Comparison of ENCODE assay signal across 26 cellular contexts in genomic region chr17:13631541-13631940, GRCh38. TPM values are rescaled to one million over a fixed set of nuclear protein-coding genes. Genes with fewer than 3 reads are reported as not detected.
DNase-seq lines count a peak whose midpoint lies in the region; ATAC-seq and TF ChIP-seq lines count a peak whose summit lies in the region.
"Had no signal": no experiment of that assay in that cellular context is flagged by ENCODE, and none has a peak within 500 bp of the region (broad histone marks: within the 10 kb centered on the region; RNA-seq: fewer than 3 reads in every experiment).

No MANE protein-coding gene starts in this region.

- TF ChIP-seq CTCF in mammary epithelial cell (conservative IDR thresholded peaks at IDR 0.05 in 1 of 2, IDR thresholded peaks at IDR 0.05 in 1 of 2; ENCODE audit: extremely low read depth in 1 of 2, insufficient read depth in 1 of 2, low read depth in 1 of 2, low read length in 2 of 2) = no peak
- TF ChIP-seq CTCF in GM13976 (IDR thresholded peaks at IDR 0.05; ENCODE audit: borderline replicate concordance, control extremely low read depth, extremely low read depth, insufficient read depth, missing control alignments) = no peak

- no peak overlapping the region for H2AK5ac ChIP-seq in mesendoderm (ENCODE audit: low read length)

- intact Hi-C loops in mammary epithelial cell (cut with micrococcal nuclease) = no loop called here

- H3K4me1 ChIP-seq in GM23248 (ENCODE audit: insufficient read depth) (peaks cover 12% of the 10 kb centered on the region), mammary epithelial cell (ENCODE audit: insufficient read depth, low read length) (no peaks in the 10 kb centered on the region), mesendoderm (ENCODE audit: control insufficient read depth, low read depth, low read length) (no peaks in the 10 kb centered on the region)
- H3K4me1 ChIP-seq: BE2C had no signal

- no peak overlapping the region for H2AFZ ChIP-seq in GM23248
- no peak overlapping the region for H2AFZ ChIP-seq in mammary epithelial cell (ENCODE audit: low read depth, low read length)

- H3K9me3 ChIP-seq in GM23248 (ENCODE audit: low read depth) = no peaks in the 10 kb centered on the region
- no peaks in the 10 kb centered on the region for H3K9me3 ChIP-seq in mammary epithelial cell (replicated peaks; ENCODE audit: insufficient read depth, low read length)
- H3K9me3 ChIP-seq: BE2C had no signal

- peaks cover 5% of the 10 kb centered on the region for H3K27me3 Mint-ChIP-seq in activated naive CD8-positive, alpha-beta T cell treated with anti-CD3 and anti-CD28 coated beads, Interleukin-2, amount 50 U/mL, for 24 hours
- H3K27me3 Mint-ChIP-seq in T-helper 2 cell treated with Interferon-gamma antibody and Interleukin-4, amounts not matched to agents 5 μg/mL and 100 μg/mL, for 36 hours (ENCODE audit: low read depth) = peaks cover 5% of the 10 kb centered on the region

- H3F3A ChIP-seq in GM23248 (ENCODE audit: insufficient read depth) = no peaks in the 10 kb centered on the region

- no peak overlapping the region for H2BK15ac ChIP-seq in mesendoderm (replicated peaks; ENCODE audit: low read depth)

- WGBS in GM23248 (ENCODE audit: low coverage in 1 of 2, low lambda C conversion rate in 2 of 2, missing lambda C conversion rate in 2 of 2), 2 experiments = 91 to 100% methylated on average over 2 of the region's 2 CpGs
- WGBS in mammary epithelial cell (ENCODE audit: low coverage, missing lambda C conversion rate) = 28% methylated on average over 2 of the region's 2 CpGs
- no CpG with 5 or more reads among the region's 2 CpGs for WGBS in mesendoderm (ENCODE audit: extremely low coverage, insufficient coverage, low lambda C conversion rate)

- no peak overlapping the region for H3K4me3 Mint-ChIP-seq in activated naive CD8-positive, alpha-beta T cell treated with anti-CD3 and anti-CD28 coated beads, Interleukin-2, amount 50 U/mL, for 24 hours
- H3K4me3 Mint-ChIP-seq in T-helper 2 cell treated with Interferon-gamma antibody and Interleukin-4, amounts not matched to agents 5 μg/mL and 100 μg/mL, for 36 hours = no peak overlapping the region
- H3K4me3 Mint-ChIP-seq: CD14-positive monocyte; CD8-positive, alpha-beta memory T cell; H9; HFFc6; IgD-negative memory B cell had no signal

- H3K9me2 ChIP-seq in GM23248 (ENCODE audit: insufficient read depth) = no peaks in the 10 kb centered on the region

- no peaks in the 10 kb centered on the region for H3K79me2 ChIP-seq in GM23248 (ENCODE audit: insufficient read depth)
- no peaks in the 10 kb centered on the region for H3K79me2 ChIP-seq in mammary epithelial cell (ENCODE audit: insufficient read depth, low read length)
- no peaks in the 10 kb centered on the region for H3K79me2 ChIP-seq in mesendoderm (ENCODE audit: control insufficient read depth, insufficient read depth, low read length)

- H3K4me1 Mint-ChIP-seq in activated naive CD8-positive, alpha-beta T cell treated with anti-CD3 and anti-CD28 coated beads, Interleukin-2, amount 50 U/mL, for 24 hours = no peaks in the 10 kb centered on the region
- no peaks in the 10 kb centered on the region for H3K4me1 Mint-ChIP-seq in T-helper 2 cell treated with Interferon-gamma antibody and Interleukin-4, amounts not matched to agents 5 μg/mL and 100 μg/mL, for 36 hours (ENCODE audit: low read depth)
- H3K4me1 Mint-ChIP-seq: CD14-positive monocyte; CD8-positive, alpha-beta memory T cell; IgD-negative memory B cell had no signal

- no peak overlapping the region for H3K9ac ChIP-seq in GM23248
- no peak overlapping the region for H3K9ac ChIP-seq in mammary epithelial cell (ENCODE audit: insufficient read depth, low read length)
- H3K9ac ChIP-seq in mesendoderm (ENCODE audit: low read length) = no peak overlapping the region

- no peak overlapping the region for H3K4me3 ChIP-seq in GM23248
- H3K4me3 ChIP-seq in mammary epithelial cell (replicated peaks in 1 of 3; ENCODE audit: insufficient read depth in 1 of 3, low read depth in 2 of 3, low read length in 3 of 3) = no peak overlapping the region
- no peak overlapping the region for H3K4me3 ChIP-seq in mesendoderm (ENCODE audit: low read length)

- dilution Hi-C loops in mammary epithelial cell (cut with HindIII; ENCODE audit: low sequenced_read_pairs) = no loop called here

- no peaks in the 10 kb centered on the region for H3K9me3 Mint-ChIP-seq in activated naive CD8-positive, alpha-beta T cell treated with anti-CD3 and anti-CD28 coated beads, Interleukin-2, amount 50 U/mL, for 24 hours
- H3K9me3 Mint-ChIP-seq in T-helper 2 cell treated with Interferon-gamma antibody and Interleukin-4, amounts not matched to agents 5 μg/mL and 100 μg/mL, for 36 hours = no peaks in the 10 kb centered on the region
- H3K9me3 Mint-ChIP-seq: CD8-positive, alpha-beta memory T cell; H9; HFFc6; IgD-negative memory B cell had no signal

- no peak overlapping the region for H3K27ac ChIP-seq in GM23248
- no peak overlapping the region for H3K27ac ChIP-seq in mammary epithelial cell (ENCODE audit: insufficient read depth, low read depth, low read length)
- H3K27ac ChIP-seq in mesendoderm (ENCODE audit: low read depth, low read length) = no peak overlapping the region
- H3K27ac ChIP-seq: RWPE1 had no signal

- no peak overlapping the region for H3K23ac ChIP-seq in mesendoderm (ENCODE audit: low read length)

- H4K8ac ChIP-seq in mesendoderm (ENCODE audit: low read depth, low read length) = no peak overlapping the region

- no peaks in the 10 kb centered on the region for H3K79me1 ChIP-seq in mesendoderm (ENCODE audit: low read length)

- no peak overlapping the region for H4K5ac ChIP-seq in mesendoderm (ENCODE audit: low read length)

- no peak overlapping the region for H3K27ac Mint-ChIP-seq in activated naive CD8-positive, alpha-beta T cell treated with anti-CD3 and anti-CD28 coated beads, Interleukin-2, amount 50 U/mL, for 24 hours
- no peak overlapping the region for H3K27ac Mint-ChIP-seq in T-helper 2 cell treated with Interferon-gamma antibody and Interleukin-4, amounts not matched to agents 5 μg/mL and 100 μg/mL, for 36 hours
- H3K27ac Mint-ChIP-seq: H9, HFFc6, IgD-negative memory B cell had no signal

- no peak for ATAC-seq in activated naive CD8-positive, alpha-beta T cell treated with anti-CD3 and anti-CD28 coated beads, Interleukin-2, amount 50 U/mL, for 24 hours
- no peak for ATAC-seq in HG02588 (IDR thresholded peaks at IDR 0.05; ENCODE audit: unreplicated experiment)

- no TSS peak for BruUV-seq in mammary epithelial cell (replicated peaks; lab: Mats Ljungman, UMichigan)

- no peaks in the 10 kb centered on the region for H3K36me3 ChIP-seq in GM23248 (ENCODE audit: low read depth)
- H3K36me3 ChIP-seq in mammary epithelial cell (ENCODE audit: insufficient read depth, low read length) = no peaks in the 10 kb centered on the region
- no peaks in the 10 kb centered on the region for H3K36me3 ChIP-seq in mesendoderm (ENCODE audit: control insufficient read depth, insufficient read depth, low read length)
- H3K36me3 ChIP-seq: BE2C had no signal

- no peak overlapping the region for H3K4ac ChIP-seq in mesendoderm (ENCODE audit: low read depth, low read length)

- no peaks in the 10 kb centered on the region for H3K27me3 ChIP-seq in GM23248 (replicated peaks; ENCODE audit: insufficient read depth)
- H3K27me3 ChIP-seq in mammary epithelial cell (ENCODE audit: insufficient read depth, low read length) = no peaks in the 10 kb centered on the region
- no peaks in the 10 kb centered on the region for H3K27me3 ChIP-seq in mesendoderm (ENCODE audit: insufficient read depth, low read length, poor library complexity)
- H3K27me3 ChIP-seq: BE2C had no signal

- in situ Hi-C loops in GM23248 (cut with MboI) (no loop called here), mammary epithelial cell (cut with MboI; ENCODE audit: low sequenced_read_pairs in 2 of 2) (no loop called here), GM13976 (cut with MboI; ENCODE audit: low sequenced_read_pairs, unreplicated experiment) (no loop called here)

- no peaks in the 10 kb centered on the region for H3K36me3 Mint-ChIP-seq in activated naive CD8-positive, alpha-beta T cell treated with anti-CD3 and anti-CD28 coated beads, Interleukin-2, amount 50 U/mL, for 24 hours (ENCODE audit: low read depth)
- H3K36me3 Mint-ChIP-seq in T-helper 2 cell treated with Interferon-gamma antibody and Interleukin-4, amounts not matched to agents 5 μg/mL and 100 μg/mL, for 36 hours (ENCODE audit: low read depth) = no peaks in the 10 kb centered on the region
- H3K36me3 Mint-ChIP-seq: CD14-positive monocyte; CD8-positive, alpha-beta memory T cell; IgD-negative memory B cell had no signal

- CTCF ChIA-PET in mammary epithelial cell (lab: Charles Lee; ENCODE audit: low non-redundant PET) = no interaction called here

- peak overlapping the region; percentile 38 for H2BK5ac ChIP-seq in mesendoderm (ENCODE audit: low read length)

- DNase-seq in GM23248 (peak; percentile 2), M059J (ENCODE audit: low read depth) (peak; percentile 15), mammary epithelial cell (peak; percentile 5), mesendoderm (no peak), GM13976 (ENCODE audit: low spot score) (no peak)
- DNase-seq in activated naive CD8-positive, alpha-beta T cell treated with anti-CD3 and anti-CD28 coated beads, Interleukin-2, amount 50 U/mL, for 24 hours = no peak
- no peak for DNase-seq in T-helper 2 cell treated with Interferon-gamma antibody and Interleukin-4, amounts not matched to agents 5 μg/mL and 100 μg/mL, for 36 hours (ENCODE audit: low spot score)
- DNase-seq: 8988T; ACHN; BE2C; CD8-positive, alpha-beta memory T cell; DMS 273 treated with DMSO at 0.1 percent for 48 hours; DMS79 treated with DMSO at 0.1 percent for 48 hours; GF-D8; H9; HFFc6; NCI-H1105 treated with DMSO at 0.1 percent for 48 hours; NCI-H146; NCI-H1930; NCI-H2107; NCI-H446 treated with DMSO at 0.1 percent for 48 hours; SHP77 treated with DMSO at 0.1 percent for 48 hours had no signal

- peak overlapping the region; percentile 35 for H2BK120ac ChIP-seq in mesendoderm (ENCODE audit: low read depth, low read length)

- H3K56ac ChIP-seq in mesendoderm (ENCODE audit: low read length) = no peak overlapping the region

- H3K4me2 ChIP-seq in GM23248 (ENCODE audit: unreplicated experiment) (no peak overlapping the region), mammary epithelial cell (ENCODE audit: insufficient read depth, low read depth, low read length) (no peak overlapping the region), mesendoderm (ENCODE audit: low read length) (no peak overlapping the region)

- H3K18ac ChIP-seq in mesendoderm (ENCODE audit: low read length) = no peak overlapping the region

- H4K20me1 ChIP-seq in GM23248 (ENCODE audit: insufficient read depth) (no peaks in the 10 kb centered on the region), mammary epithelial cell (ENCODE audit: insufficient read depth, low read length) (no peaks in the 10 kb centered on the region)

RNA-seq across cellular contexts. Expression of gene HS3ST3A1, which starts 29.8 kb away (rescaled TPM):
- total RNA-seq in GM23248 (2014; rRNA removed; shearing (Covaris generic)) = 85.1 and 99.3 TPM in 2 replicates
- polyA plus RNA-seq in GM23248 (2016; fragmentation: Nextera tagmentation; extraction: Ambion mirVana) (39.2 and 39.5 TPM in 2 replicates), mammary epithelial cell (1.4 TPM)
- total RNA-seq in M059J (2014; rRNA removed; shearing (Covaris generic)) = 1.8 and 3.6 TPM in 2 replicates
- total RNA-seq in mammary epithelial cell = 1 to 10 TPM; 1.0 to 1.7 TPM
- 0.16 TPM for polyA minus RNA-seq in mammary epithelial cell
- 12.0 TPM for polyA plus RNA-seq in mesendoderm (2013, experiment 1 of 2)
- polyA plus RNA-seq in mesendoderm (2013, experiment 2 of 2) = 10.6 TPM
- total RNA-seq: CD8-positive, alpha-beta memory T cell had no signal
- polyA plus RNA-seq: CD14-positive monocyte had no signal

Comparison
In these comparisons a context has a peak if more than half of its experiments do, and no peak if none do; other contexts are left out.
1. DNase-seq: peak in GM23248 (single experiment), M059J (single experiment) and mammary epithelial cell (single experiment); none in mesendoderm (single experiment), GM13976 (single experiment), activated naive CD8-positive, alpha-beta T cell treated with anti-CD3 and anti-CD28 coated beads, Interleukin-2, amount 50 U/mL, for 24 hours (single experiment) and T-helper 2 cell treated with Interferon-gamma antibody and Interleukin-4, amounts not matched to agents 5 μg/mL and 100 μg/mL, for 36 hours (single experiment).
2. RNA of gene HS3ST3A1, which starts 29.8 kb away (total RNA-seq): 85.1 to 99.3 TPM in GM23248; 1.8 to 3.6 TPM in M059J and 1.0 to 1.7 TPM in mammary epithelial cell; every median in the first group is over 10 times any median in the second.